ENCODE assay signal across 14 cellular contexts in the genomic region with DNA sequence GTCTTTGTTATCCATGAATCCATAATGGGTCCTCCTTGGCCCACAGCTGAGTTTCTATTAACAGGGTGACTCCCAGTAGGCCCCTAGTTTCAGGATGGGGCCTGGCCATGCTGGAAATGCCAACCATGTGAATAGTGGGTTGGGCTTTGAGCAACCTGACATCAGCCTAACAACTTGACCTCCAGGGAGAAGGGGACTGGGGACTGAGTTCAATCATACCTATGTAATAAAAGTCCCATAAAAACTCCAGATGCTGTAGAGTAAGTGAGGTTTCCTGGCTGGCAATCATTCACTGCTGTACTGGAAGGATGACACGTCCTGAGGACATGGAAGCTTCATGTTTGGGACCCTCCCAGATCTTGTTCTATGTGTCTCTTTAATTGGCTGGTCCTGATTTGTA. TPM values are rescaled to one million over a fixed set of nuclear protein-coding genes. Genes with fewer than 3 reads are reported as not detected.
DNase-seq lines count a peak whose midpoint lies in the region; ATAC-seq, FAIRE-seq and TF ChIP-seq lines count a peak whose summit lies in the region.
"Had no signal": no experiment of that assay in that cellular context is flagged by ENCODE, and none has a peak within 500 bp of the region (broad histone marks: within the 10 kb centered on the region; RNA-seq: fewer than 3 reads in every experiment).

No MANE protein-coding gene starts in this region.

- H3K4me3 ChIP-seq in RWPE2 (ENCODE audit: severe bottlenecking) (no peak overlapping the region), pancreas (no peak overlapping the region)
- H3K4me3 ChIP-seq: prostate gland, tibial artery had no signal

- FAIRE-seq in pancreas (lab: Jason Lieb, UNC) = no peak

- intact Hi-C loops in pancreas (cut with DNase I) = no loop called here

- H3K27me3 ChIP-seq in RWPE2 (ENCODE audit: insufficient read depth, poor library complexity, severe bottlenecking) (no peaks in the 10 kb centered on the region), pancreas (no peaks in the 10 kb centered on the region)
- H3K27me3 ChIP-seq: tibial artery had no signal

- WGBS in pancreas, 2 donors = 42 to 50% methylated on average over 1 of the region's 1 CpG

- peak overlapping the region; percentile 12 for H3K27ac ChIP-seq in RWPE2 (ENCODE audit: poor library complexity, severe bottlenecking)
- H3K27ac ChIP-seq in pancreas = no peak overlapping the region
- H3K27ac ChIP-seq: 22Rv1, prostate gland, tibial artery had no signal

- peak; percentile 47 for DNase-seq in DMS 273 (lab: John Stamatoyannopoulos, UW; ENCODE audit: unreplicated experiment)
- DNase-seq in DMS 273 treated with DMSO at 0.1 percent for 48 hours (lab: John Stamatoyannopoulos, UW) = no peak
- DNase-seq in RWPE2 (ENCODE audit: low spot score) = no peak
- DNase-seq in foreskin melanocyte = peak; percentile 43
- DNase-seq in pancreas = peak in 3 of 6 donors; percentile 11 to 33 (median 28)
- DNase-seq in G401 (ENCODE audit: low spot score) = no peak
- DNase-seq in GM10266 (ENCODE audit: extremely low spot score) = no peak
- DNase-seq: activated CD4-positive, alpha-beta T cell treated with anti-CD3 and anti-CD28 coated beads, Interleukin-2, amount 50 U/mL, for 1 hour; NCI-H226; SK-N-SH; tibial artery had no signal

- in situ Hi-C loops in G401 (cut with HindIII; ENCODE audit: low sequenced_read_pairs) = no loop called here

- ATAC-seq in RWPE2 (ENCODE audit: low read depth) (peak; percentile 14; the same call in 2 of the 3 replicates), pancreas (peak; percentile 53 to 83 (median 72)), HG02852 (IDR thresholded peaks at IDR 0.05; ENCODE audit: unreplicated experiment) (no peak)

- TF ChIP-seq CTCF in RWPE2 (IDR thresholded peaks at IDR 0.05; ENCODE audit: poor library complexity, severe bottlenecking) = no peak
- TF ChIP-seq CTCF in pancreas (IDR thresholded peaks at IDR 0.05) = no peak
- TF ChIP-seq CTCF in GM10266 (IDR thresholded peaks at IDR 0.05; ENCODE audit: control insufficient read depth, insufficient read depth, low read depth, missing control alignments) = no peak

- H3K4me1 ChIP-seq in RWPE2 (ENCODE audit: insufficient read depth, poor library complexity, severe bottlenecking) = peaks cover 45% of the 10 kb centered on the region
- peaks cover 0 to 10% (median 5%) of the 10 kb centered on the region in 3 donors for H3K4me1 ChIP-seq in pancreas

- H3K9me3 ChIP-seq in RWPE2 (ENCODE audit: severe bottlenecking) (no peaks in the 10 kb centered on the region), pancreas (no peaks in the 10 kb centered on the region)
- H3K9me3 ChIP-seq: prostate gland, SK-N-SH, tibial artery had no signal

- H3K36me3 ChIP-seq in RWPE2 (ENCODE audit: low read depth) (peaks cover 13% of the 10 kb centered on the region; the same call in 1 of the 2 replicates), pancreas (no peaks in the 10 kb centered on the region)
- H3K36me3 ChIP-seq: prostate gland, tibial artery had no signal

RNA-seq across cellular contexts. Expression of gene REV1, which starts 7.9 kb away (rescaled TPM):
- total RNA-seq in pancreas = 10 to 100 TPM in 5 of 6 donors, 1 to 10 TPM in 1; 9.3 to 19.6 (median 14.1) TPM
- 10 to 100 TPM; 10.7 to 22.6 TPM for polyA plus RNA-seq in pancreas
- total RNA-seq in G401 (2014; rRNA removed; shearing (Covaris generic)) = 23.5 and 25.4 TPM in 2 replicates

Comparison
In these comparisons a context has a peak if more than half of its experiments do, and no peak if none do; other contexts are left out.
1. DNase-seq: peak in DMS 273 (single experiment) and foreskin melanocyte (single experiment); none in DMS 273 treated with DMSO at 0.1 percent for 48 hours (single experiment), RWPE2 (single experiment), G401 (single experiment) and GM10266 (single experiment).